Comparison of ENCODE assay signal across 1 cellular context in the genomic region with DNA sequence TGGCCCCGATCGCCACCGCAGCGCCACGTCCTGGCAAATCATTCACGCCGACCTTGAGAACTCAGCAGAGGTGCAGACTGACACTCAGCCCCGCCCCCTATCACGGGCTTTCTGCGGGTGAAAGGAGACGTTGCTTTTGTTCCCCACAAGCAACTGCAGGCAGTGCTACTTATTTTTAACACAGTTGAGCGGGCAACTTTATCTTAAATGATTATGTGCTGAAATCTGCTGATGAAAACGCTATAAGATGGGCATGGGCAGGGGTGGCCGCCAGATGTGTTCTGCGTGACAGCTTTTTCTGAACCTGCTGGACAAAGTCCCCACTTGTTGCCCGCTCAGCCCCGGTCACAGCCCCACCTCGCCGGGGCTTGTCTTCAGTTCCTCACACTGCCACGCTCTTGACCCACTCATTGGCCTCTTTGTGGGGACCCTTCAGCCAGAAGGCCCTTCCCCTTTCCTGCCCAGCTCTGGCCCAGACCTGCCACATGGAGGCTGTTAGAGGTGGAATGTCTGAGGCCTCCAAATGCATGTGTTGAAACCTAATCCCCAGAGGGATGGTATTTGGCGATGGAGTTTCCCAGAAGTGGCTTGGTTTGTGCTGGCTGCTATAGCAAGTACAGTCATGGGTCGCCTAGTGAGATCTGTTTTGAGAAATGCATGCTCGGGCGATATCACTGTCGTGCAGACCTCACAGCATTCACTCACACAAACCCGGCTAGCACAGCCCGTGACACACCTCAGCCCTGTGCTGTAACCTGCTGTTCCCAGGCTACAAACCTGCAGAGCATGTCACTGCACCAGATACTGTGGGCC.
A peak's percentile ranks its signal among the peaks of the same experiment; 100 is the strongest.
TF ChIP-seq lines count a peak whose summit lies in the region.

No MANE protein-coding gene starts in this region.

TF ChIP-seq in H1, 55 proteins besides CTCF, POLR2A, EP300 and RAD21:
- TF ChIP-seq, protein P1, sequence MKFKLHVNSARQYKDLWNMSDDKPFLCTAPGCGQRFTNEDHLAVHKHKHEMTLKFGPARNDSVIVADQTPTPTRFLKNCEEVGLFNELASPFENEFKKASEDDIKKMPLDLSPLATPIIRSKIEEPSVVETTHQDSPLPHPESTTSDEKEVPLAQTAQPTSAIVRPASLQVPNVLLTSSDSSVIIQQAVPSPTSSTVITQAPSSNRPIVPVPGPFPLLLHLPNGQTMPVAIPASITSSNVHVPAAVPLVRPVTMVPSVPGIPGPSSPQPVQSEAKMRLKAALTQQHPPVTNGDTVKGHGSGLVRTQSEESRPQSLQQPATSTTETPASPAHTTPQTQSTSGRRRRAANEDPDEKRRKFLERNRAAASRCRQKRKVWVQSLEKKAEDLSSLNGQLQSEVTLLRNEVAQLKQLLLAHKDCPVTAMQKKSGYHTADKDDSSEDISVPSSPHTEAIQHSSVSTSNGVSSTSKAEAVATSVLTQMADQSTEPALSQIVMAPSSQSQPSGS (IDR thresholded peaks at IDR 0.05; ENCODE audit: low read length), result no peak
- no peak for TF ChIP-seq RFX5 (IDR thresholded peaks at IDR 0.05; ENCODE audit: borderline replicate concordance, low read depth, low read length)
- TF ChIP-seq GABPA (IDR thresholded peaks at IDR 0.05; ENCODE audit: borderline replicate concordance, insufficient read depth, low read length), result no peak
- TF ChIP-seq, protein P2, sequence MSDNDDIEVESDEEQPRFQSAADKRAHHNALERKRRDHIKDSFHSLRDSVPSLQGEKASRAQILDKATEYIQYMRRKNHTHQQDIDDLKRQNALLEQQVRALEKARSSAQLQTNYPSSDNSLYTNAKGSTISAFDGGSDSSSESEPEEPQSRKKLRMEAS (IDR thresholded peaks at IDR 0.05), result peak; percentile 10; the same call in 1 of the 2 replicates
- TF ChIP-seq TAF1 (IDR thresholded peaks at IDR 0.05; ENCODE audit: low read depth, low read length), result no peak
- no peak for TF ChIP-seq GTF2F1 (IDR thresholded peaks at IDR 0.05; ENCODE audit: borderline replicate concordance, low read depth, low read length)
